ENCODE assay signal across 33 cellular contexts in genomic region chr18:227374-227773, GRCh38.
"Had no signal": no experiment of that assay in that cellular context is flagged by ENCODE, and none has a peak within 500 bp of the region (broad histone marks: within the 10 kb centered on the region; RNA-seq: fewer than 3 reads in every experiment).

No MANE protein-coding gene starts in this region.

- H3K9me3 ChIP-seq: adrenal gland, ascending aorta, body of pancreas, breast epithelium had no signal

- H3K4me3 ChIP-seq: adrenal gland, ascending aorta, body of pancreas, breast epithelium had no signal

- H3K4me1 ChIP-seq: adrenal gland, ascending aorta, body of pancreas, breast epithelium had no signal

- H3K36me3 ChIP-seq: breast epithelium had no signal

- ATAC-seq: activated naive CD4-positive, alpha-beta T cell treated with anti-CD3 and anti-CD28 coated beads, Interleukin-2, amount 50 U/mL, for 72 hours; activated naive CD8-positive, alpha-beta T cell treated with anti-CD3 and anti-CD28 coated beads, Interleukin-2, amount 50 U/mL, for 24 hours; activated T-cell treated with anti-CD3 and anti-CD28 coated beads, Interleukin-2, amount 50 U/mL, for 4 hours; activated T-cell treated with anti-CD3 and anti-CD28 coated beads, Interleukin-2, amount 50 U/mL, for 72 hours; activated T-helper 17 cell treated with anti-CD3 and anti-CD28 coated beads, Interleukin-2, amount 50 U/mL, for 72 hours; body of pancreas had no signal

- H3K27ac ChIP-seq: adrenal gland, ascending aorta, body of pancreas, brain microvascular endothelial cell, breast epithelium had no signal

- FAIRE-seq: astrocyte, bronchial epithelial cell had no signal

- H3K27me3 ChIP-seq: adrenal gland, ascending aorta, body of pancreas, brain microvascular endothelial cell, breast epithelium had no signal

- DNase-seq: activated effector memory CD4-positive, alpha-beta T cell treated with anti-CD3 and anti-CD28 coated beads, Interleukin-2, amount 50 U/mL, for 16 hours; activated effector memory CD4-positive, alpha-beta T cell treated with Interleukin-2 at 50 U/mL for 16 hours; activated gamma-delta T cell; activated gamma-delta T cell treated with Interleukin-2 at 50 U/mL for 16 hours; activated naive CD4-positive, alpha-beta T cell; activated naive CD4-positive, alpha-beta T cell treated with anti-CD3 and anti-CD28 coated beads for 36 hours; activated naive CD4-positive, alpha-beta T cell treated with anti-CD3 and anti-CD28 coated beads, Interleukin-2, amount 10 ng/mL, durations not matched to agents 7 days and 5 days; activated naive CD4-positive, alpha-beta T cell treated with anti-CD3 and anti-CD28 coated beads, Interleukin-2, amount 50 U/mL, for 16 hours; activated naive CD4-positive, alpha-beta T cell treated with Interleukin-2 at 50 U/mL for 16 hours; activated naive CD8-positive, alpha-beta T cell treated with anti-CD3 and anti-CD28 coated beads for 36 hours; activated naive CD8-positive, alpha-beta T cell treated with anti-CD3 and anti-CD28 coated beads, Interleukin-2, amount 10 ng/mL, durations not matched to agents 7 days and 5 days; activated naive CD8-positive, alpha-beta T cell treated with anti-CD3 and anti-CD28 coated beads, Interleukin-2, amount 50 U/mL, for 24 hours; activated T-cell treated with anti-CD3 and anti-CD28 coated beads, Interleukin-2, amount 50 U/mL, for 1 hour; activated T-cell treated with anti-CD3 and anti-CD28 coated beads, Interleukin-2, amount 50 U/mL, for 24 hours; activated T-cell treated with anti-CD3 and anti-CD28 coated beads, Interleukin-2, amount 50 U/mL, for 4 hours; activated T-cell treated with anti-CD3 and anti-CD28 coated beads, Interleukin-2, amount 50 U/mL, for 48 hours; activated T-cell treated with anti-CD3 and anti-CD28 coated beads, Interleukin-2, amount 50 U/mL, for 72 hours; adrenal gland; amniotic stem cell; amygdala; anterior cingulate cortex; aorta; body of pancreas; brain microvascular endothelial cell; caudate nucleus; central memory CD4-positive, alpha-beta T cell; cerebellar nuclear complex had no signal
